8 cellular contexts compared by ENCODE assay signal in genomic region chr22:38705235-38706100, GRCh38. TPM values are rescaled to one million over a fixed set of nuclear protein-coding genes. Genes with fewer than 3 reads are reported as not detected.
A peak's percentile ranks its signal among the peaks of the same experiment; 100 is the strongest.
DNase-seq lines count a peak whose midpoint lies in the region; ATAC-seq lines count a peak whose summit lies in the region.

TSS of gene GTPBP1 (plus strand) at chr22:38705944. CDS start at chr22:38705956, 12 bp downstream.

- H3K27me3 Mint-ChIP-seq in dendritic cell treated with granulocyte-macrophage colony-stimulating factor and Interleukin-4, amounts not matched to agents 40 ng/mL and 50 ng/mL, for 4 days, result no peaks in the 10 kb centered on the region

- peak within 1 kb of the TSS; percentile 85 for H3K27ac Mint-ChIP-seq in dendritic cell treated with granulocyte-macrophage colony-stimulating factor and Interleukin-4, amounts not matched to agents 40 ng/mL and 50 ng/mL, for 4 days

- no peaks in the 10 kb centered on the region for H3K9me3 Mint-ChIP-seq in dendritic cell treated with granulocyte-macrophage colony-stimulating factor and Interleukin-4, amounts not matched to agents 40 ng/mL and 50 ng/mL, for 4 days

- intact Hi-C loops in dendritic cell treated with granulocyte-macrophage colony-stimulating factor and Interleukin-4, amounts not matched to agents 40 ng/mL and 50 ng/mL, for 4 days (cut with micrococcal nuclease), result loop anchor here (2.0 kb wide), 1 partner anchor 51 kb away; no protein-coding TSS in a partner anchor

- H3K4me1 Mint-ChIP-seq in dendritic cell treated with granulocyte-macrophage colony-stimulating factor and Interleukin-4, amounts not matched to agents 40 ng/mL and 50 ng/mL, for 4 days (ENCODE audit: low read depth), result peaks cover 48% of the 10 kb centered on the region

- ATAC-seq in GM19372 (IDR thresholded peaks at IDR 0.05; ENCODE audit: low read depth, unreplicated experiment) (peak; percentile 67), HG03558 (IDR thresholded peaks at IDR 0.05; ENCODE audit: extremely low read depth, unreplicated experiment) (peak; percentile 51), left lobe of liver (peak; percentile 78)

- DNase-seq in C1 segment of cervical spinal cord (lab: John Stamatoyannopoulos, UW) (peak; percentile 76 to 100 (median 98)), NCI-H748 treated with DMSO at 0.1 percent for 48 hours (lab: John Stamatoyannopoulos, UW) (peak; percentile 98), left lobe of liver (ENCODE audit: low spot score) (peak; percentile 99)
- DNase-seq in activated CD4-positive, alpha-beta T cell treated with anti-CD3 and anti-CD28 coated beads, Interleukin-2, amount 50 U/mL, for 24 hours (ENCODE audit: low read depth in 1 of 2, low spot score in 1 of 2), result peak; percentile 86 to 99
- peak; percentile 98 for DNase-seq in stimulated activated CD4-positive, alpha-beta T cell treated with anti-CD3 and anti-CD28 coated beads, Interleukin-2, amount 100 ng/mL, for 4 hours (ENCODE audit: low read depth)

- H3K4me3 Mint-ChIP-seq in dendritic cell treated with granulocyte-macrophage colony-stimulating factor and Interleukin-4, amounts not matched to agents 40 ng/mL and 50 ng/mL, for 4 days, result peak within 1 kb of the TSS; percentile 81

- peaks cover 24% of the 10 kb centered on the region for H3K36me3 Mint-ChIP-seq in dendritic cell treated with granulocyte-macrophage colony-stimulating factor and Interleukin-4, amounts not matched to agents 40 ng/mL and 50 ng/mL, for 4 days (ENCODE audit: low read depth)

RNA-seq across cellular contexts. Expression of gene GTPBP1, which starts in this region (rescaled TPM):
- 14.4 TPM for total RNA-seq in left lobe of liver

Comparison
In these comparisons a context has a peak if more than half of its experiments do, and no peak if none do; other contexts are left out.
1. Peak in every context shown above with its lines: DNase-seq and ATAC-seq.